In genomic region chr1:34865573-34865972, GRCh38 we compare ENCODE assay signal across 8 cellular contexts. TPM values are rescaled to one million over a fixed set of nuclear protein-coding genes. Genes with fewer than 3 reads are reported as not detected.
A peak's percentile ranks its signal among the peaks of the same experiment; 100 is the strongest.
DNase-seq lines count a peak whose midpoint lies in the region; FAIRE-seq and TF ChIP-seq lines count a peak whose summit lies in the region.

No MANE protein-coding gene starts in this region.

- no peaks in the 10 kb centered on the region for H3K9me3 ChIP-seq in CD4-positive, alpha-beta memory T cell (ENCODE audit: control insufficient read depth in 1 of 2, low read length in 2 of 2)
- H3K9me3 ChIP-seq in OCI-LY3 (ENCODE audit: insufficient read depth, low read length), result no peaks in the 10 kb centered on the region
- H3K9me3 ChIP-seq in endothelial cell of umbilical vein (replicated peaks; ENCODE audit: control insufficient read depth, insufficient read depth, low read length), result no peaks in the 10 kb centered on the region
- H3K9me3 ChIP-seq in neutrophil, result no peaks in the 10 kb centered on the region

- H3K79me2 ChIP-seq in OCI-LY3 (ENCODE audit: low read length) (no peaks in the 10 kb centered on the region), endothelial cell of umbilical vein (ENCODE audit: control insufficient read depth, insufficient read depth, low read length) (no peaks in the 10 kb centered on the region)

- H3K4me1 ChIP-seq in CD4-positive, alpha-beta memory T cell (ENCODE audit: insufficient read depth, low read length), result peaks cover 36% of the 10 kb centered on the region
- peaks cover 10% of the 10 kb centered on the region; the same call in 1 of the 2 replicates for H3K4me1 ChIP-seq in OCI-LY3 (ENCODE audit: low read length)
- peaks cover 7% of the 10 kb centered on the region for H3K4me1 ChIP-seq in endothelial cell of umbilical vein (ENCODE audit: control insufficient read depth, extremely low read depth, insufficient read depth, low read length)
- peaks cover 17 to 20% of the 10 kb centered on the region in 2 experiments for H3K4me1 ChIP-seq in neutrophil (ENCODE audit: control insufficient read depth in 1 of 2, insufficient read depth in 1 of 2, low read depth in 1 of 2, low read length in 1 of 2)

- peak overlapping the region in 1 of 2 donors; percentile 69 for H3K4me3 ChIP-seq in CD4-positive, alpha-beta memory T cell (ENCODE audit: low read length in 2 of 2)
- H3K4me3 ChIP-seq in OCI-LY3 (ENCODE audit: low read length) (peak overlapping the region; percentile 94), endothelial cell of umbilical vein (replicated peaks in 1 of 3; ENCODE audit: insufficient read depth in 1 of 3, low read depth in 1 of 3, low read length in 3 of 3) (peak overlapping the region in 2 of 3 experiments; percentile 49 to 76), neutrophil (ENCODE audit: low read depth in 1 of 2, low read length in 1 of 2) (peak overlapping the region; percentile 78)

- TF ChIP-seq POLR2A in endothelial cell of umbilical vein (IDR thresholded peaks at IDR 0.05; ENCODE audit: low read depth, low read length), result no peak

- H3K27me3 ChIP-seq in CD4-positive, alpha-beta memory T cell (ENCODE audit: insufficient read depth, low read length), result no peaks in the 10 kb centered on the region
- H3K27me3 ChIP-seq in OCI-LY3 (ENCODE audit: low read depth, low read length), result no peaks in the 10 kb centered on the region
- peaks cover 10 to 18% of the 10 kb centered on the region in 2 experiments for H3K27me3 ChIP-seq in endothelial cell of umbilical vein (ENCODE audit: control insufficient read depth in 2 of 2, insufficient read depth in 2 of 2, low read length in 2 of 2)
- peaks cover 32% of the 10 kb centered on the region for H3K27me3 ChIP-seq in neutrophil

- H4K20me1 ChIP-seq in OCI-LY3 (ENCODE audit: insufficient read depth, low read length) (no peaks in the 10 kb centered on the region), endothelial cell of umbilical vein (replicated peaks; ENCODE audit: control insufficient read depth, extremely low read depth, insufficient read depth, low read length) (no peaks in the 10 kb centered on the region)

- peak overlapping the region; percentile 74; the same call in 1 of the 2 replicates for H2AFZ ChIP-seq in OCI-LY3 (ENCODE audit: low read depth, low read length)
- peak overlapping the region; percentile 99 for H2AFZ ChIP-seq in endothelial cell of umbilical vein (ENCODE audit: low read depth, low read length)

- BruUV-seq in endothelial cell of umbilical vein (replicated peaks; lab: Mats Ljungman, UMichigan), result no TSS peak

- no peaks in the 10 kb centered on the region for H3K9me1 ChIP-seq in endothelial cell of umbilical vein (replicated peaks; ENCODE audit: control insufficient read depth, extremely low read depth, insufficient read depth, low read length)

- H3K36me3 Mint-ChIP-seq in CD4-positive, alpha-beta memory T cell, result no peaks in the 10 kb centered on the region

- POLR2A ChIA-PET in CD4-positive, alpha-beta memory T cell (lab: Charles Lee; ENCODE audit: partially characterized antibody), result interaction anchor here (1.0 to 3.4 kb wide), 6 partner anchors 10 to 904 kb away, joined by 3 to 25 read pairs (median 4); partner anchors contain the start of genes CLSPN, TMEM35B and ZMYM6
- POLR2A ChIA-PET in endothelial cell of umbilical vein (lab: Charles Lee), result no interaction called here

- dilution Hi-C loops in endothelial cell of umbilical vein (cut with MboI; ENCODE audit: extremely low pct_ligation_motif_present, low sequenced_read_pairs), result no loop called here

- FAIRE-seq in endothelial cell of umbilical vein (lab: Jason Lieb, UNC), result no peak
- no peak for FAIRE-seq in GM19239 (lab: Jason Lieb, UNC)

- no peaks in the 10 kb centered on the region for H3K27me3 Mint-ChIP-seq in CD4-positive, alpha-beta memory T cell

- H3K4me3 Mint-ChIP-seq in CD4-positive, alpha-beta memory T cell, result peak overlapping the region in 5 of 8 donors; percentile 40 to 80 (median 54)

- TF ChIP-seq CTCF in OCI-LY3 (IDR thresholded peaks at IDR 0.05; ENCODE audit: low read depth, low read length), result no peak
- TF ChIP-seq CTCF in endothelial cell of umbilical vein (IDR thresholded peaks at IDR 0.05; ENCODE audit: extremely low read depth in 1 of 2, insufficient read depth in 1 of 2, low read depth in 1 of 2, low read length in 2 of 2), result no peak
- no peak for TF ChIP-seq CTCF in neutrophil (IDR thresholded peaks at IDR 0.05)

- H3K36me3 ChIP-seq in CD4-positive, alpha-beta memory T cell (ENCODE audit: insufficient read depth, low read length), result no peaks in the 10 kb centered on the region
- H3K36me3 ChIP-seq in OCI-LY3 (replicated peaks; ENCODE audit: low read depth, low read length) (no peaks in the 10 kb centered on the region), endothelial cell of umbilical vein (ENCODE audit: control insufficient read depth in 2 of 2, extremely low read depth in 1 of 2, insufficient read depth in 2 of 2, low read length in 2 of 2) (no peaks in the 10 kb centered on the region), neutrophil (no peaks in the 10 kb centered on the region)

- no peak for DNase-seq in CD4-positive, alpha-beta memory T cell
- no peak for DNase-seq in endothelial cell of umbilical vein (ENCODE audit: low read depth, low spot score)
- DNase-seq in GM19239 (ENCODE audit: insufficient read length, low spot score), result no peak
- DNase-seq in 8988T, result no peak
- DNase-seq in nucleus accumbens (lab: John Stamatoyannopoulos, UW), result no peak
- no peak for DNase-seq in HUDEP-2 (lab: John Stamatoyannopoulos, UW; ENCODE audit: unreplicated experiment in 76 of 76)

- peaks cover 19 to 54% (median 36%) of the 10 kb centered on the region in 4 donors for H3K4me1 Mint-ChIP-seq in CD4-positive, alpha-beta memory T cell

- peak overlapping the region in 2 of 7 donors; percentile 56 to 88 for H3K27ac Mint-ChIP-seq in CD4-positive, alpha-beta memory T cell

- H3K4me2 ChIP-seq in OCI-LY3 (ENCODE audit: low read length), result peak overlapping the region; percentile 82
- peak overlapping the region; percentile 89 for H3K4me2 ChIP-seq in endothelial cell of umbilical vein (ENCODE audit: insufficient read depth, low read length)

- intact Hi-C loops in CD4-positive, alpha-beta memory T cell (cut with micrococcal nuclease), result loop anchor here (5.0 to 10.0 kb wide), 3 partner anchors 119 to 327 kb away; partner anchors contain the start of genes SFPQ, TMEM35B and ZMYM6
- intact Hi-C loops in endothelial cell of umbilical vein (cut with micrococcal nuclease), result no loop called here

- H3K9me3 Mint-ChIP-seq in CD4-positive, alpha-beta memory T cell, result peaks cover 0 to 3% (median 0%) of the 10 kb centered on the region in 8 donors

- peak overlapping the region; percentile 74 for H3K27ac ChIP-seq in CD4-positive, alpha-beta memory T cell (ENCODE audit: low read depth, low read length)
- H3K27ac ChIP-seq in OCI-LY3 (ENCODE audit: low read length) (peak overlapping the region; percentile 59), endothelial cell of umbilical vein (ENCODE audit: insufficient read depth, low read depth, low read length) (no peak overlapping the region), neutrophil (peak overlapping the region; percentile 55)

- CTCF ChIA-PET in CD4-positive, alpha-beta memory T cell (lab: Charles Lee; ENCODE audit: partially characterized antibody), result interaction anchor here (1.4 to 5.9 kb wide), 6 partner anchors 9 to 120 kb away, joined by 3 to 57 read pairs (median 6); partner anchors contain the start of gene TMEM35B
- CTCF ChIA-PET in endothelial cell of umbilical vein (lab: Charles Lee), result interaction anchor here (1.1 to 4.7 kb wide), 8 partner anchors 10 to 80 kb away, joined by 3 to 59 read pairs (median 8); no protein-coding TSS in a partner anchor

- peak overlapping the region; percentile 89 for H3K9ac ChIP-seq in OCI-LY3 (ENCODE audit: low read length)
- peak overlapping the region; percentile 81 for H3K9ac ChIP-seq in endothelial cell of umbilical vein (replicated peaks; ENCODE audit: extremely low read depth, insufficient read depth, low read length)

TF ChIP-seq in endothelial cell of umbilical vein, 7 proteins besides CTCF, POLR2A, EP300 and RAD21:
- TF ChIP-seq MYC (IDR thresholded peaks at IDR 0.05; ENCODE audit: low read depth, low read length) (no peak), GATA2 (IDR thresholded peaks at IDR 0.05; ENCODE audit: insufficient read depth, insufficient read length, low read depth, low read length) (no peak), MAX (IDR thresholded peaks at IDR 0.05; ENCODE audit: insufficient read depth, insufficient read length) (no peak), FOS (IDR thresholded peaks at IDR 0.05; ENCODE audit: borderline replicate concordance, insufficient read depth, low read length) (no peak), EZH2 (IDR thresholded peaks at IDR 0.05; ENCODE audit: borderline replicate concordance, low read depth, low read length, severe bottlenecking) (no peak), POLR2AphosphoS5 (IDR thresholded peaks at IDR 0.05; ENCODE audit: insufficient read depth, low read depth, low read length) (no peak), JUN (IDR thresholded peaks at IDR 0.05; ENCODE audit: borderline replicate concordance, insufficient read depth, insufficient read length, low read depth) (no peak)

RNA-seq across cellular contexts. Expression of gene SMIM12, which starts 6.0 kb away (rescaled TPM):
- total RNA-seq in CD4-positive, alpha-beta memory T cell, result 10 to 100 TPM; 32.0 to 35.5 TPM
- polyA plus RNA-seq in CD4-positive, alpha-beta memory T cell, result 100 to 1,000 TPM in 1 of 2 donors, 10 to 100 TPM in 1; 76.1 to 146 TPM
- 54.7 and 66.2 TPM in 2 replicates for total RNA-seq in endothelial cell of umbilical vein
- polyA plus RNA-seq in endothelial cell of umbilical vein, result 85.9 TPM in 2 replicates
- 76.3 and 87.7 TPM in 2 replicates for polyA plus RNA-seq in endothelial cell of umbilical vein (2011; cell fraction: cytosol; rRNA removed)
- polyA plus RNA-seq in endothelial cell of umbilical vein (2011; cell fraction: nucleus; rRNA removed), result 37.8 and 40.8 TPM in 2 replicates
- 49.5 and 57.3 TPM in 2 replicates for polyA plus RNA-seq in endothelial cell of umbilical vein (2012)
- 47.4 and 52.7 TPM in 2 replicates for polyA minus RNA-seq in endothelial cell of umbilical vein
- polyA minus RNA-seq in endothelial cell of umbilical vein (2011; cell fraction: cytosol; rRNA and poly(A)+ RNA removed), result 20.1 TPM
- polyA minus RNA-seq in endothelial cell of umbilical vein (2011; cell fraction: nucleus; rRNA and poly(A)+ RNA removed), result 19.8 and 21.2 TPM in 2 replicates
